Comparison of ENCODE assay signal across 20 cellular contexts in the genomic region with DNA sequence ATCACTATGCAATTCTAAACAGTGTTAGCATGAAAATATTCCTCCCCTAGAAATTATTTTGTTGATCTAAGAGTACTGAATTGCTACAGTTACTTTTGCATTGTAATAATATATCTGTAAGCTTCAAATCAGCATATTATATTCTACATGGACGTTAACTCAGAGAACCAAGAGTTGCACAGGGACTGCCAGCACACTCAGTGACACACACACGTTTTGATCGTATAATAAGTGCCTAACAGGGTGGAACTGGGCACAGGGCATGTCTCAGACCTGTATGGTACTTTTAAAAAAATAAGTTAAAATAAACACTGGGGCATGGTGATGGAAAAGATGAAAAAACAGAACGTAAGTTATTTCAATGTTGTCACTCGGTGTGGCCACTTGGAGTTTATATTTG.
"Had no signal": no experiment of that assay in that cellular context is flagged by ENCODE, and none has a peak within 500 bp of the region (broad histone marks: within the 10 kb centered on the region; RNA-seq: fewer than 3 reads in every experiment).

No MANE protein-coding gene starts in this region.

- ATAC-seq: activated CD8-positive, alpha-beta T cell treated with anti-CD3 and anti-CD28 coated beads, Interleukin-2, amount 10 ng/mL, durations not matched to agents 7 days and 5 days; body of pancreas; left cardiac atrium; sciatic nerve; upper lobe of right lung; WTC11 had no signal

- H3K27ac ChIP-seq: body of pancreas, colonic mucosa, ovary, testis, upper lobe of right lung had no signal

- H3K4me3 ChIP-seq: body of pancreas, colonic mucosa, lung, ovary, testis, upper lobe of right lung had no signal

- H3K4me1 Mint-ChIP-seq: mesothelial cell of epicardium had no signal

- H3K27ac Mint-ChIP-seq: activated CD8-positive, alpha-beta T cell treated with anti-CD3 and anti-CD28 coated beads, Interleukin-2, amount 10 ng/mL, durations not matched to agents 7 days and 5 days; activated naive CD8-positive, alpha-beta T cell; mesothelial cell of epicardium; stimulated activated naive CD8-positive, alpha-beta T cell treated with anti-CD3 and anti-CD28 coated beads, Interleukin-15, Interleukin-2, amounts not matched to agents 100 ng/mL and 50 ng/mL, for 24 hours; WTC11 had no signal

- H3K9me3 ChIP-seq: body of pancreas, colonic mucosa, ovary, testis, upper lobe of right lung had no signal

- H3K4me1 ChIP-seq: body of pancreas, colonic mucosa, testis, upper lobe of right lung had no signal

- H3K27me3 ChIP-seq: body of pancreas, colonic mucosa, ovary, testis, upper lobe of right lung had no signal

- H3K9me3 Mint-ChIP-seq: stimulated activated naive CD8-positive, alpha-beta T cell treated with anti-CD3 and anti-CD28 coated beads, Interleukin-15, Interleukin-2, amounts not matched to agents 100 ng/mL and 50 ng/mL, for 24 hours had no signal

- H3K4me3 Mint-ChIP-seq: activated CD8-positive, alpha-beta T cell treated with anti-CD3 and anti-CD28 coated beads, Interleukin-2, amount 10 ng/mL, durations not matched to agents 7 days and 5 days; activated naive CD8-positive, alpha-beta T cell; mesothelial cell of epicardium; neural crest cell; stimulated activated naive CD8-positive, alpha-beta T cell treated with anti-CD3 and anti-CD28 coated beads, Interleukin-15, Interleukin-2, amounts not matched to agents 100 ng/mL and 50 ng/mL, for 24 hours; WTC11 had no signal

- FAIRE-seq: endometrium had no signal

- H3K36me3 Mint-ChIP-seq: activated naive CD8-positive, alpha-beta T cell; mesothelial cell of epicardium; WTC11 had no signal

- DNase-seq: activated CD4-positive, alpha-beta T cell treated with anti-CD3 and anti-CD28 coated beads for 48 hours; activated CD8-positive, alpha-beta memory T cell treated with anti-CD3 and anti-CD28 coated beads, Interleukin-2, amount 50 U/mL, for 4 hours; activated CD8-positive, alpha-beta T cell treated with anti-CD3 and anti-CD28 coated beads, Interleukin-2, amount 10 ng/mL, durations not matched to agents 7 days and 5 days; activated gamma-delta T cell treated with Interleukin-2 at 50 U/mL for 16 hours; amniotic stem cell; body of pancreas; central memory CD4-positive, alpha-beta T cell; colonic mucosa; left cardiac atrium; ovary; testis; upper lobe of right lung had no signal

- H3K36me3 ChIP-seq: colonic mucosa, ovary, upper lobe of right lung had no signal
